25 cellular contexts compared by ENCODE assay signal in the genomic region with DNA sequence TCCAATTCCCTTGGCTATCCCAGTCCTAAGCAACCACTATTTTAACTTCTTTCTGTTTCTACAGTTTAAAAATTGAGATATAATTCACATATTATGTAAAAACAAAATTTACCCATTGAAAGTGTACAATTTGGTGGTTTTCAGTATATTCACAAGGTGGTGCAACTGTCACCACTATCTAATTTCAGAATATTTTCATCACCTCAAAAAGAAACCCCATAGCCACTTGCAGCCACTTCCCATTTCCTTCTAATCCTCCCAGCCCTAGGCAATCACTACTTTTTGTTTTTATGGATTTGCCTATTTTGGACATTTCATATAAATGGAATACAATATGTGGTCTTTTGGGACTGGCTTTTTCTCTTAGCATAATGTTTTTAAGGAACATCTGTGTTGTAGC. TPM values are rescaled to one million over a fixed set of nuclear protein-coding genes. Genes with fewer than 3 reads are reported as not detected.
"Had no signal": no experiment of that assay in that cellular context is flagged by ENCODE, and none has a peak within 500 bp of the region (broad histone marks: within the 10 kb centered on the region; RNA-seq: fewer than 3 reads in every experiment).

No MANE protein-coding gene starts in this region.

- H3K4me1 ChIP-seq: SJSA1 had no signal

- H3K4me3 Mint-ChIP-seq: T-helper 17 cell had no signal

- H3K27me3 ChIP-seq: SJSA1 had no signal

- H3K9me3 ChIP-seq: SJSA1 had no signal

- DNase-seq: KBM-7, NCI-H1092, NCI-H1105 treated with DMSO at 0.1 percent for 48 hours, NCI-H1417 treated with DMSO at 0.1 percent for 48 hours, NCI-H146, NCI-H1694 treated with DMSO at 0.1 percent for 48 hours, NCI-H1930, NCI-H2081 treated with DMSO at 0.1 percent for 48 hours, NCI-H2171, NCI-H226, NCI-H446, NCI-H510A, NCI-H524 treated with DMSO at 0.1 percent for 48 hours, NCI-H69, NCI-H774, Right ventricle myocardium superior, RPMI8226, SIG-M5, T-helper 1 cell, T-helper 17 cell had no signal

- H3K4me3 ChIP-seq: SJSA1, SK-N-MC had no signal

- H3K27ac Mint-ChIP-seq: T-helper 17 cell had no signal

- H3K36me3 ChIP-seq: SJSA1 had no signal

- H3K27ac ChIP-seq: SJSA1, SK-N-MC had no signal

- ATAC-seq: T-helper 17 cell had no signal

- H3K4me1 Mint-ChIP-seq: T-helper 17 cell had no signal

RNA-seq across cellular contexts. Expression of a gene that starts 36.1 kb away (rescaled TPM):
- total RNA-seq: HT-29, LHCN-M2, MCF 10A, Right ventricle myocardium superior, SJSA1, T-helper 17 cell had no signal
